Comparison of ENCODE assay signal across 9 cellular contexts in the genomic region with DNA sequence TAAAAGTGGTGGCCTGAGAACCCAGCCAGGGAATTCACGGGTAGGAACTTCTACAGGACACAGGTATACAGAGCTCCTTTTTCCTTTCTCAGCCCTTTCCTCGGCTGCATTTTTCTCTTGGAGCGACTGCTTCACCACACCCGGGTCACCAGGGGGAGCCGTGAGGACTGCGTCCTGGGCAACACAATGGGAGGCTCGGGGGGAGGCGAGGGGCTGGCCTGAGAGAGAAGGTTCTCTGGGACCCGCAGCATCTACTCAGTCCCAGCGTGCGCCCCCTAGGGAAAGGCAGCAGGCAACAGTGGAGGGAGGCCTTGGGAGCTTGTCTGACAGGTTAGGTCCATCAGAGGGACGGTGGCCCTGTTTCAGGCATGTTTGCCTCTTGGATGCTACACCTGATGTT. TPM values are rescaled to one million over a fixed set of nuclear protein-coding genes. Genes with fewer than 3 reads are reported as not detected.
A peak's percentile ranks its signal among the peaks of the same experiment; 100 is the strongest.
DNase-seq lines count a peak whose midpoint lies in the region; ATAC-seq and TF ChIP-seq lines count a peak whose summit lies in the region.
"Not testable (repeated sequence)": the region's sequence is repeated elsewhere in the genome, so short reads cannot be mapped to it uniquely, and the experiment has no call there.
"Had no signal": no experiment of that assay in that cellular context is flagged by ENCODE, and none has a peak within 500 bp of the region (broad histone marks: within the 10 kb centered on the region; RNA-seq: fewer than 3 reads in every experiment).

No MANE protein-coding gene starts in this region.

- ATAC-seq in right lobe of liver: peak; percentile 44 to 68 (median 50)

- H3K27ac Mint-ChIP-seq in Caco-2 (ENCODE audit: unreplicated experiment): peak overlapping the region; percentile 55

- CTCF ChIA-PET in Caco-2 (lab: Charles Lee): interaction anchor here (0.6 to 0.7 kb wide), 3 partner anchors 9 to 227 kb away, joined by 4 to 5 read pairs (median 5); a partner anchor contains a TSS

- peak; percentile 88 to 89 for DNase-seq in Caco-2
- peak; percentile 13 for DNase-seq in HCEC 1CT
- peak; percentile 3 to 4 for DNase-seq in NCI-H2081 (lab: John Stamatoyannopoulos, UW)
- DNase-seq in SK-N-DZ (ENCODE audit: low spot score): peak; percentile 87
- peak; percentile 24 for DNase-seq in amniotic epithelial cell (ENCODE audit: low read depth)
- DNase-seq in fibroblast of the aortic adventitia (ENCODE audit: low read depth): peak; percentile 22
- DNase-seq in right lobe of liver: peak in 1 of 3 donors; percentile 38
- DNase-seq in stimulated activated CD4-positive, alpha-beta T cell treated with anti-CD3 and anti-CD28 coated beads, Interleukin-1b, Interleukin-23, amount 100 ng/mL, for 48 hours: peak; percentile 13

- H3K4me3 Mint-ChIP-seq in Caco-2 (ENCODE audit: unreplicated experiment): not testable (repeated sequence)

- not testable (repeated sequence) for H3K36me3 Mint-ChIP-seq in Caco-2 (ENCODE audit: insufficient read depth, unreplicated experiment)

- H3K4me1 ChIP-seq in Caco-2, right lobe of liver: not testable (repeated sequence)

- intact Hi-C loops in Caco-2 (cut with micrococcal nuclease; ENCODE audit: unreplicated experiment); right lobe of liver (cut with DNase I): not testable (repeated sequence)

- not testable (repeated sequence) for H3K4me1 Mint-ChIP-seq in Caco-2 (ENCODE audit: low read depth, unreplicated experiment)

- not testable (repeated sequence) for H3K27ac ChIP-seq in right lobe of liver

- WGBS in right lobe of liver (ENCODE audit: insufficient coverage, low coverage, low lambda C conversion rate, missing lambda C conversion rate): 45% methylated on average over 5 of the region's 12 CpGs

- peak in 1 of 2 experiments; percentile 81 for TF ChIP-seq CTCF in Caco-2 (IDR thresholded peaks at IDR 0.05; ENCODE audit: insufficient read depth in 1 of 2, low read depth in 1 of 2, low read length in 1 of 2, severe bottlenecking in 1 of 2, unreplicated experiment in 1 of 2)
- peak; percentile 54 for TF ChIP-seq CTCF in fibroblast of the aortic adventitia (IDR thresholded peaks at IDR 0.05; ENCODE audit: insufficient read depth, low read length)
- TF ChIP-seq CTCF in right lobe of liver (IDR thresholded peaks at IDR 0.05): peak; percentile 14 to 32 (median 26)

- H3K9me3 Mint-ChIP-seq in Caco-2 (ENCODE audit: unreplicated experiment): not testable (repeated sequence)

- not testable (repeated sequence) for H3K36me3 ChIP-seq in Caco-2 (ENCODE audit: control insufficient read depth, insufficient read depth, low read length); right lobe of liver

- POLR2A ChIA-PET in Caco-2 (lab: Charles Lee): not testable (repeated sequence)

- TF ChIP-seq POLR2A in right lobe of liver (IDR thresholded peaks at IDR 0.05): not testable (repeated sequence)

- not testable (repeated sequence) for H3K9me3 ChIP-seq in Caco-2, right lobe of liver

- not testable (repeated sequence) for BruUV-seq in Caco-2 (replicated peaks; lab: Mats Ljungman, UMichigan)

- H3K27me3 ChIP-seq in Caco-2 (replicated peaks; ENCODE audit: control insufficient read depth, insufficient read depth, low read length); right lobe of liver: not testable (repeated sequence)

- H3K4me3 ChIP-seq in Caco-2 (ENCODE audit: low read depth, low read length); fibroblast of the aortic adventitia (ENCODE audit: low read depth, low read length); right lobe of liver: not testable (repeated sequence)

- H3K27me3 Mint-ChIP-seq in Caco-2 (ENCODE audit: insufficient read depth, unreplicated experiment): not testable (repeated sequence)

RNA-seq across cellular contexts. Expression of a gene that starts 8.3 kb away (rescaled TPM):
- total RNA-seq in Caco-2 (2022): 17.2 and 22.3 TPM in 2 replicates
- polyA plus RNA-seq in SK-N-DZ (2014; cell fraction: cytosol; rRNA removed): 15.5 and 15.8 TPM in 2 replicates
- polyA plus RNA-seq in SK-N-DZ (2014; cell fraction: nucleus; rRNA removed): 33.1 and 35.5 TPM in 2 replicates
- 7.7 and 18.0 TPM in 2 replicates for total RNA-seq in fibroblast of the aortic adventitia (ENCODE audit: low replicate concordance)
- 10 to 100 TPM in 3 of 6 experiments, 1 to 10 TPM in 3; 3.0 to 14.2 (median 9.5) TPM for total RNA-seq in right lobe of liver

RNA-seq across cellular contexts. Expression of a gene that starts 37.1 kb away (rescaled TPM):
- total RNA-seq in Caco-2 (2022): not detected in 2 replicates
- polyA plus RNA-seq in SK-N-DZ (2014; cell fraction: cytosol; rRNA removed): not detected in 2 replicates
- polyA plus RNA-seq in SK-N-DZ (2014; cell fraction: nucleus; rRNA removed): not detected in 2 replicates
- total RNA-seq in fibroblast of the aortic adventitia (ENCODE audit: low replicate concordance): not detected in 2 replicates
- total RNA-seq in right lobe of liver: under 1 TPM in 5 of 6 experiments, not detected in 1; 0.34 to 0.84 (median 0.55) TPM
- total RNA-seq: gastrocnemius medialis had no signal
